ENCODE assay signal across 9 cellular contexts in the genomic region with DNA sequence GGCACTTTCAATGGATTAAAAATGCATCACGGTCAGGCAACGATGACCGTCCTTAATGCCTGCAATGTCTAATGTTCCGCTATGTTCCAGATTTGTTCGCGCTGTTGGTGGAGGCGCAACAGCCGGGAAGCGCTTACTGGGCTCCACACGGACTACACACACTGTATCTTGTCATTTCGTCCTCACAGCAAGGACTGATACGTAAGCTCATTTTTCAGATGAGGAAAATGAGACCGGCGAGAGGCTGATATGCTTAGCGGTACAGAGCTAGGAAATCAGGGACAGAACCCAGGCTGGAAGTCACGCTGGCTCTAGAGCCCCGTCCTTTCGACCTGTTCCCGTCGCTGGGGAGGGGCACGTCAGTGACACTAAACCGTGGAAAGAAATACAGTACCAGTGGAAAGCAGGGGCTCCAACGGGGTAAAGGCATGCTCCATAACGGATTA. TPM values are rescaled to one million over a fixed set of nuclear protein-coding genes. Genes with fewer than 3 reads are reported as not detected.
DNase-seq lines count a peak whose midpoint lies in the region; ATAC-seq, FAIRE-seq and TF ChIP-seq lines count a peak whose summit lies in the region.
"Had no signal": no experiment of that assay in that cellular context is flagged by ENCODE, and none has a peak within 500 bp of the region (broad histone marks: within the 10 kb centered on the region; RNA-seq: fewer than 3 reads in every experiment).

No MANE protein-coding gene starts in this region.

- POLR2A ChIA-PET in OCI-LY7 (lab: Charles Lee): interaction anchor here (0.8 to 5.1 kb wide), 8 partner anchors 8 to 188 kb away, joined by 3 to 95 read pairs (median 7); no protein-coding TSS in a partner anchor

- peak overlapping the region; percentile 85 for H3K27ac ChIP-seq in OCI-LY7 (ENCODE audit: low read depth, low read length, poor library complexity, severe bottlenecking)
- H3K27ac ChIP-seq in adipose tissue (ENCODE audit: low read depth, low read length): peak overlapping the region; percentile 71
- H3K27ac ChIP-seq in heart left ventricle: peak overlapping the region; percentile 93 to 99 (median 96)
- peak overlapping the region; percentile 76 to 96 (median 88) for H3K27ac ChIP-seq in pancreas

- 0% methylated on average over 24 of the region's 24 CpGs for WGBS in adipose tissue, 3 donors
- 0 to 1% (median 0%) methylated on average over 24 of the region's 24 CpGs for WGBS in heart left ventricle, 4 donors
- WGBS in pancreas, 2 donors: 0% methylated on average over 24 of the region's 24 CpGs

- H3K79me2 ChIP-seq in OCI-LY7 (ENCODE audit: insufficient read depth, low read depth, low read length): no peaks in the 10 kb centered on the region

- no peak for FAIRE-seq in pancreas (lab: Jason Lieb, UNC)
- FAIRE-seq: colon had no signal

- no peaks in the 10 kb centered on the region for H3K9me2 ChIP-seq in OCI-LY7 (ENCODE audit: insufficient read depth, low read length)

- H3K36me3 ChIP-seq in OCI-LY7 (ENCODE audit: insufficient read depth, low read length) (no peaks in the 10 kb centered on the region), heart left ventricle (no peaks in the 10 kb centered on the region), pancreas (no peaks in the 10 kb centered on the region)

- peak; percentile 21 for DNase-seq in DMS114 treated with DMSO at 0.1 percent for 48 hours (lab: John Stamatoyannopoulos, UW; ENCODE audit: unreplicated experiment)
- DNase-seq in OCI-LY7 (ENCODE audit: low spot score): peak; percentile 54
- DNase-seq in heart left ventricle: peak; percentile 29 to 68 (median 49)
- DNase-seq in pancreas: peak in 4 of 6 donors; percentile 25 to 59 (median 35)
- no peak for DNase-seq in central memory CD4-positive, alpha-beta T cell

- CTCF ChIA-PET in OCI-LY7 (lab: Charles Lee; ENCODE audit: unreplicated experiment): interaction anchor here (0.8 to 3.2 kb wide), 3 partner anchors 9 to 23 kb away, joined by 3 to 19 read pairs (median 4); no protein-coding TSS in a partner anchor

- ATAC-seq in GM19455 (IDR thresholded peaks at IDR 0.05; ENCODE audit: unreplicated experiment): peak; percentile 36
- peak; percentile 10 for ATAC-seq in HG03469 (IDR thresholded peaks at IDR 0.05; ENCODE audit: unreplicated experiment)
- ATAC-seq in heart left ventricle: peak; percentile 60 to 69 (median 64)
- peak; percentile 49 to 69 (median 60) for ATAC-seq in pancreas

- BruUV-seq in OCI-LY7 (replicated peaks; lab: Mats Ljungman, UMichigan): TSS peak; percentile 72

- H3K4me1 ChIP-seq in OCI-LY7 (ENCODE audit: insufficient read depth, low read length, poor library complexity, severe bottlenecking) (peaks cover 24% of the 10 kb centered on the region), heart left ventricle (peaks cover 0 to 18% (median 11%) of the 10 kb centered on the region in 12 donors), pancreas (peaks cover 0 to 9% (median 4%) of the 10 kb centered on the region in 3 donors)

- no peaks in the 10 kb centered on the region for H4K20me1 ChIP-seq in OCI-LY7 (ENCODE audit: insufficient read depth, low read length)

- intact Hi-C loops in OCI-LY7 (cut with micrococcal nuclease; ENCODE audit: unreplicated experiment): loop anchor here (1.0 to 5.0 kb wide), 2 partner anchors 10 to 98 kb away; no protein-coding TSS in a partner anchor
- intact Hi-C loops in heart left ventricle (cut with DNase I): loop anchor here in 5 of 10 donors (5.0 to 10.0 kb wide), 3 partner anchors 98 to 318 kb away; no protein-coding TSS in a partner anchor
- intact Hi-C loops in pancreas (cut with DNase I): no loop called here

- TF ChIP-seq CTCF in OCI-LY7 (conservative IDR thresholded peaks at IDR 0.05; ENCODE audit: low read length) (no peak; the same call in 1 of the 2 replicates), heart left ventricle (IDR thresholded peaks at IDR 0.05) (no peak), pancreas (IDR thresholded peaks at IDR 0.05) (no peak)

- no peaks in the 10 kb centered on the region for H3K27me3 ChIP-seq in heart left ventricle
- no peaks in the 10 kb centered on the region for H3K27me3 ChIP-seq in pancreas

- no peak for TF ChIP-seq POLR2A in heart left ventricle (IDR thresholded peaks at IDR 0.05)

- no peaks in the 10 kb centered on the region for H3K9me3 ChIP-seq in OCI-LY7 (ENCODE audit: low read length)
- H3K9me3 ChIP-seq in heart left ventricle: peaks cover 0 to 7% (median 0%) of the 10 kb centered on the region in 12 donors
- H3K9me3 ChIP-seq in pancreas: no peaks in the 10 kb centered on the region

- peak overlapping the region; percentile 89 for H2AFZ ChIP-seq in OCI-LY7 (ENCODE audit: low read length)

- H3K4me2 ChIP-seq in OCI-LY7 (ENCODE audit: low read length): peak overlapping the region; percentile 82

- peak overlapping the region; percentile 82 for H3K4me3 ChIP-seq in OCI-LY7 (ENCODE audit: low read depth, low read length, poor library complexity, severe bottlenecking)
- peak overlapping the region; percentile 65 to 95 (median 78) for H3K4me3 ChIP-seq in heart left ventricle
- H3K4me3 ChIP-seq in pancreas: peak overlapping the region; percentile 54 to 85 (median 78)

RNA-seq across cellular contexts. Expression of a gene that starts 0.7 kb away (rescaled TPM):
- total RNA-seq in OCI-LY7 (2014; rRNA removed; shearing (Covaris generic)): 5.0 and 6.7 TPM in 2 replicates
- total RNA-seq in OCI-LY7 (2022) (11.5 and 12.5 TPM in 2 replicates), heart left ventricle (1 to 10 TPM; 2.0 to 8.2 (median 5.3) TPM), pancreas (1 to 10 TPM; 1.5 to 3.6 (median 2.2) TPM)
- polyA plus RNA-seq in adipose tissue (10 to 100 TPM in 1 of 3 donors, 1 to 10 TPM in 2; 1.4 to 10.5 (median 3.0) TPM), heart left ventricle (1 to 10 TPM; 3.2 to 4.4 TPM), pancreas (1 to 10 TPM; 1.4 to 2.7 TPM)

Comparison
In these comparisons a context has a peak if more than half of its experiments do, and no peak if none do; other contexts are left out.
1. ATAC-seq: peak in every context shown above with its lines; median percentile 64 in heart left ventricle; 60 in pancreas; 36 in GM19455; 10 in HG03469.